In the genomic region with DNA sequence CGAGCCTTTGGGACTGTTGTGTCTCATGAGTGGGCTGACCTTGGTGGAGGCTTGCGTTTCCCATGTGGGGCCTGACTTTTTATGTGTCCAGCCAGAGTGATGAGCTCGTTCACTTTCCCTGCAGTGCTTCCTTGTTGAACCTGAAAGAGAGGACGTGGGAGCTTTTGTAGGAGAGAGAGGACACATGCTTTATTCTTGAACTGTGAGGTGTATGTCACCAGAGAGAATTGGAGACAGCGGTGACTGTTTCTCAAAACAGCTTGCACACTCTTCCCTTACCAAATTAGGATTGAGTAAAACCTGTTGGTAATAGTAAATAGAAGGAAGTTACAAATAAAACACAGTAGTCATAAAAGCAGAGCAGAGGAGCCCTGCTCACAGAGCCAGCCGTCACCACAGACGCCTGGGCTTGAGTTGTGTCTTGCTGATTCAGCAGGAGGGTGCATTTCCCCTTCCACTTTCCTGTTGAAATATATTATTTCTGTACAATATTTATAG, we compare ENCODE assay signal across 9 cellular contexts.
A peak's percentile ranks its signal among the peaks of the same experiment; 100 is the strongest.
DNase-seq lines count a peak whose midpoint lies in the region; ATAC-seq and TF ChIP-seq lines count a peak whose summit lies in the region.
"Had no signal": no experiment of that assay in that cellular context is flagged by ENCODE, and none has a peak within 500 bp of the region (broad histone marks: within the 10 kb centered on the region; RNA-seq: fewer than 3 reads in every experiment).

No MANE protein-coding gene starts in this region.

- ATAC-seq in activated naive CD4-positive, alpha-beta T cell treated with anti-CD3 and anti-CD28 coated beads, Interleukin-2, amount 50 U/mL, for 72 hours: peak; percentile 21 to 29
- peak; percentile 56 to 63 for ATAC-seq in upper lobe of left lung (ENCODE audit: low FRiP score in 2 of 2)

- H3K14ac ChIP-seq in mesenchymal stem cell (ENCODE audit: low read length in 2 of 2): no peak overlapping the region

- H2BK5ac ChIP-seq in mesenchymal stem cell (ENCODE audit: low read depth, low read length, poor library complexity, severe bottlenecking): no peak overlapping the region

- no peak overlapping the region for H2AK5ac ChIP-seq in mesenchymal stem cell (ENCODE audit: low read length, severe bottlenecking)

- 44% methylated on average over 5 of the region's 7 CpGs for WGBS in mesenchymal stem cell
- 59 to 60% methylated on average over 6 to 7 of the region's 7 CpGs for WGBS in upper lobe of left lung, 2 donors

- peak; percentile 27 for DNase-seq in activated naive CD4-positive, alpha-beta T cell treated with Interleukin-2 at 50 U/mL for 16 hours
- no peak for DNase-seq in activated naive CD4-positive, alpha-beta T cell treated with anti-CD3 and anti-CD28 coated beads, Interleukin-2, amount 50 U/mL, for 16 hours
- no peak for DNase-seq in activated naive CD4-positive, alpha-beta T cell treated with anti-CD3 and anti-CD28 coated beads, Interleukin-2, amount 50 U/mL, for 72 hours (ENCODE audit: low spot score in 2 of 2)
- DNase-seq in mesenchymal stem cell (peak; percentile 61), upper lobe of left lung (peak in 1 of 2 donors; percentile 70), SJCRH30 (no peak), cerebellar cortex (ENCODE audit: low spot score) (no peak), occipital lobe (lab: John Stamatoyannopoulos, UW) (no peak)

- no peaks in the 10 kb centered on the region for H3K9me3 Mint-ChIP-seq in activated naive CD4-positive, alpha-beta T cell treated with anti-CD3 and anti-CD28 coated beads, Interleukin-2, amount 50 U/mL, for 72 hours

- no peak overlapping the region for H4K8ac ChIP-seq in mesenchymal stem cell (ENCODE audit: low read length)

- H3K18ac ChIP-seq in mesenchymal stem cell (ENCODE audit: low read depth in 1 of 2, low read length in 2 of 2): no peak overlapping the region

- H3K27ac ChIP-seq in mesenchymal stem cell (ENCODE audit: low read length, poor library complexity, severe bottlenecking) (no peak overlapping the region), upper lobe of left lung (peak overlapping the region; percentile 73 to 86 (median 81)), SJCRH30 (no peak overlapping the region)

- no peak overlapping the region for H3K4me2 ChIP-seq in mesenchymal stem cell (ENCODE audit: low read length, poor library complexity, severe bottlenecking)

- peak overlapping the region; percentile 28 for H2BK15ac ChIP-seq in mesenchymal stem cell (ENCODE audit: low read depth, poor library complexity, severe bottlenecking)

- H3K9me3 ChIP-seq in mesenchymal stem cell (ENCODE audit: control insufficient read depth, low read length): no peaks in the 10 kb centered on the region
- no peaks in the 10 kb centered on the region for H3K9me3 ChIP-seq in upper lobe of left lung
- H3K9me3 ChIP-seq in SJCRH30 (replicated peaks): no peaks in the 10 kb centered on the region; the same call in 1 of the 2 replicates

- TF ChIP-seq POLR2A in upper lobe of left lung (IDR thresholded peaks at IDR 0.05): peak in 1 of 4 donors; percentile 57

- peaks cover 7% of the 10 kb centered on the region for H3K4me1 ChIP-seq in mesenchymal stem cell (ENCODE audit: control insufficient read depth, insufficient read depth, low read depth, low read length)
- peaks cover 47 to 68% (median 58%) of the 10 kb centered on the region in 4 donors for H3K4me1 ChIP-seq in upper lobe of left lung
- H3K4me1 ChIP-seq in SJCRH30: peaks cover 6% of the 10 kb centered on the region; the same call in 1 of the 2 replicates

- peak overlapping the region in 1 of 2 donors; percentile 62 for H3K27ac Mint-ChIP-seq in activated naive CD4-positive, alpha-beta T cell treated with anti-CD3 and anti-CD28 coated beads, Interleukin-2, amount 50 U/mL, for 72 hours
- H3K27ac Mint-ChIP-seq: B cell had no signal

- no peak overlapping the region for H3K4me3 ChIP-seq in mesenchymal stem cell (ENCODE audit: insufficient read depth in 1 of 2, low read depth in 1 of 2, low read length in 2 of 2)
- H3K4me3 ChIP-seq in upper lobe of left lung: no peak overlapping the region
- no peak overlapping the region for H3K4me3 ChIP-seq in SJCRH30

- TF ChIP-seq EP300 in upper lobe of left lung (IDR thresholded peaks at IDR 0.05): peak in 2 of 4 donors; percentile 19 to 31

- H3K36me3 Mint-ChIP-seq in activated naive CD4-positive, alpha-beta T cell treated with anti-CD3 and anti-CD28 coated beads, Interleukin-2, amount 50 U/mL, for 72 hours: peaks cover 0 to 15% of the 10 kb centered on the region in 2 donors

- H2AFZ ChIP-seq in mesenchymal stem cell (ENCODE audit: low read depth, low read length): no peak overlapping the region

- H2BK12ac ChIP-seq in mesenchymal stem cell (ENCODE audit: low read length in 2 of 2): no peak overlapping the region

- H3K36me3 ChIP-seq in mesenchymal stem cell (ENCODE audit: control insufficient read depth in 1 of 2, insufficient read depth in 2 of 2, low read depth in 1 of 2, low read length in 2 of 2) (peaks cover 0 to 9% of the 10 kb centered on the region in 2 experiments), upper lobe of left lung (no peaks in the 10 kb centered on the region), SJCRH30 (no peaks in the 10 kb centered on the region)

- TF ChIP-seq CTCF in upper lobe of left lung (IDR thresholded peaks at IDR 0.05): no peak

- H3K27me3 ChIP-seq in mesenchymal stem cell (ENCODE audit: control insufficient read depth in 1 of 2, insufficient read depth in 1 of 2, low read length in 2 of 2) (no peaks in the 10 kb centered on the region), upper lobe of left lung (no peaks in the 10 kb centered on the region), SJCRH30 (no peaks in the 10 kb centered on the region)

- no peak overlapping the region for H4K91ac ChIP-seq in mesenchymal stem cell (ENCODE audit: low read length)

- peaks cover 35% of the 10 kb centered on the region for H3K79me1 ChIP-seq in mesenchymal stem cell (replicated peaks; ENCODE audit: low read length, poor library complexity, severe bottlenecking)

- no peak overlapping the region for H3K23ac ChIP-seq in mesenchymal stem cell (ENCODE audit: low read length in 2 of 2)

- H3K9ac ChIP-seq in mesenchymal stem cell (ENCODE audit: low read length): no peak overlapping the region

- H2BK120ac ChIP-seq in mesenchymal stem cell (ENCODE audit: low read depth, low read length): no peak overlapping the region

- H3K4ac ChIP-seq in mesenchymal stem cell (ENCODE audit: low read depth in 1 of 2, low read length in 2 of 2): peak overlapping the region in 1 of 2 experiments; percentile 19

Comparison
In these comparisons a context has a peak if more than half of its experiments do, and no peak if none do; other contexts are left out.
1. DNase-seq: peak in activated naive CD4-positive, alpha-beta T cell treated with Interleukin-2 at 50 U/mL for 16 hours (single experiment) and mesenchymal stem cell (single experiment); none in activated naive CD4-positive, alpha-beta T cell treated with anti-CD3 and anti-CD28 coated beads, Interleukin-2, amount 50 U/mL, for 16 hours (single experiment), activated naive CD4-positive, alpha-beta T cell treated with anti-CD3 and anti-CD28 coated beads, Interleukin-2, amount 50 U/mL, for 72 hours (0 of 2), SJCRH30 (0 of 2), cerebellar cortex (single experiment) and occipital lobe (single experiment).
2. H3K27ac ChIP-seq: peak in upper lobe of left lung (4 of 4); none in mesenchymal stem cell (single experiment) and SJCRH30 (single experiment).